8 cellular contexts compared by ENCODE assay signal in genomic region chr7:73682745-73683055, GRCh38. TPM values are rescaled to one million over a fixed set of nuclear protein-coding genes. Genes with fewer than 3 reads are reported as not detected.
DNase-seq lines count a peak whose midpoint lies in the region; ATAC-seq and TF ChIP-seq lines count a peak whose summit lies in the region.

No MANE protein-coding gene starts in this region.

- peak overlapping the region; percentile 91 for H3K9ac ChIP-seq in parathyroid adenoma

- ATAC-seq in GM21381 (IDR thresholded peaks at IDR 0.05; ENCODE audit: unreplicated experiment) (peak; percentile 13), sciatic nerve (no peak)

- no TSS peak for BruUV-seq in OCI-LY7 (replicated peaks; lab: Mats Ljungman, UMichigan)

- H2AFZ ChIP-seq in OCI-LY7 (ENCODE audit: low read length), result peak overlapping the region; percentile 73; the same call in 1 of the 2 replicates
- peak overlapping the region; percentile 86 for H2AFZ ChIP-seq in parathyroid adenoma

- H3K79me2 ChIP-seq in OCI-LY7 (ENCODE audit: insufficient read depth, low read depth, low read length), result peaks cover 65% of the 10 kb centered on the region
- peaks cover 48% of the 10 kb centered on the region for H3K79me2 ChIP-seq in parathyroid adenoma

- DNase-seq in OCI-LY7 (ENCODE audit: low spot score), result no peak
- DNase-seq in epithelial cell of proximal tubule (ENCODE audit: low read depth), result no peak
- no peak for DNase-seq in ureter (ENCODE audit: low spot score)
- no peak for DNase-seq in GM03348 (ENCODE audit: low spot score)
- no peak for DNase-seq in HUDEP-2 (lab: John Stamatoyannopoulos, UW; ENCODE audit: unreplicated experiment in 76 of 76)
- no peak for DNase-seq in sciatic nerve (ENCODE audit: low spot score)

- TF ChIP-seq CTCF in OCI-LY7 (conservative IDR thresholded peaks at IDR 0.05; ENCODE audit: low read length) (no peak), epithelial cell of proximal tubule (conservative IDR thresholded peaks at IDR 0.05; ENCODE audit: low read depth, low read length) (no peak), parathyroid adenoma (IDR thresholded peaks at IDR 0.05) (no peak)

- no peaks in the 10 kb centered on the region for H3K9me2 ChIP-seq in OCI-LY7 (ENCODE audit: insufficient read depth, low read length)

- H4K20me1 ChIP-seq in OCI-LY7 (ENCODE audit: insufficient read depth, low read length), result 0 out of 2 replicates have a peak, but pooled peaks cover 8% of the 10 kb centered on the region

- peak overlapping the region; percentile 85 for H3K4me3 ChIP-seq in OCI-LY7 (ENCODE audit: low read depth, low read length, poor library complexity, severe bottlenecking)
- peak overlapping the region; percentile 82 for H3K4me3 ChIP-seq in epithelial cell of proximal tubule (ENCODE audit: low read depth, low read length)
- peak overlapping the region; percentile 93 for H3K4me3 ChIP-seq in parathyroid adenoma (ENCODE audit: low read depth, low read length)

- H3K27me3 ChIP-seq in parathyroid adenoma (ENCODE audit: control insufficient read depth, insufficient read depth, low read length), result no peaks in the 10 kb centered on the region

- H3K9me3 ChIP-seq in OCI-LY7 (ENCODE audit: low read length) (no peaks in the 10 kb centered on the region), parathyroid adenoma (ENCODE audit: control insufficient read depth, low read length) (no peaks in the 10 kb centered on the region)

- POLR2A ChIA-PET in OCI-LY7 (lab: Charles Lee), result no interaction called here

- CTCF ChIA-PET in OCI-LY7 (lab: Charles Lee; ENCODE audit: unreplicated experiment), result no interaction called here

- intact Hi-C loops in OCI-LY7 (cut with micrococcal nuclease; ENCODE audit: unreplicated experiment), result loop anchor here (1.0 to 2.0 kb wide), 3 partner anchors 14 to 156 kb away; no protein-coding TSS in a partner anchor
- intact Hi-C loops in sciatic nerve (cut with DNase I), result no loop called here

- H3K4me2 ChIP-seq in OCI-LY7 (ENCODE audit: low read length), result peak overlapping the region; percentile 85
- H3K4me2 ChIP-seq in parathyroid adenoma (ENCODE audit: low read length), result peak overlapping the region; percentile 87

- H3K36me3 ChIP-seq in OCI-LY7 (ENCODE audit: insufficient read depth, low read length) (peaks cover 41% of the 10 kb centered on the region), parathyroid adenoma (ENCODE audit: control insufficient read depth, insufficient read depth, low read length) (no peaks in the 10 kb centered on the region)

- H3K4me1 ChIP-seq in OCI-LY7 (ENCODE audit: insufficient read depth, low read length, poor library complexity, severe bottlenecking) (peaks cover 32% of the 10 kb centered on the region), parathyroid adenoma (peaks cover 15% of the 10 kb centered on the region)

- H3K27ac ChIP-seq in OCI-LY7 (ENCODE audit: low read depth, low read length, poor library complexity, severe bottlenecking), result peak overlapping the region; percentile 35
- peak overlapping the region; percentile 94 for H3K27ac ChIP-seq in parathyroid adenoma

RNA-seq across cellular contexts. Expression of gene DNAJC30, which starts 0.6 kb away (rescaled TPM):
- 4.0 and 5.9 TPM in 2 replicates for total RNA-seq in OCI-LY7 (2014; rRNA removed; shearing (Covaris generic))
- 11.8 and 13.7 TPM in 2 replicates for total RNA-seq in OCI-LY7 (2022)
- total RNA-seq in epithelial cell of proximal tubule, result 2.7 and 6.1 TPM in 2 replicates
- 16.5 TPM for total RNA-seq in ureter
- 10.5 TPM for total RNA-seq in sciatic nerve

RNA-seq across cellular contexts. Expression of gene BUD23, which starts 0.7 kb away (rescaled TPM):
- 58.1 and 65.0 TPM in 2 replicates for total RNA-seq in OCI-LY7 (2014; rRNA removed; shearing (Covaris generic))
- 75.8 and 91.1 TPM in 2 replicates for total RNA-seq in OCI-LY7 (2022)
- total RNA-seq in epithelial cell of proximal tubule, result 65.2 and 87.1 TPM in 2 replicates
- total RNA-seq in ureter, result 69.6 TPM
- total RNA-seq in sciatic nerve, result 47.4 TPM

RNA-seq across cellular contexts. Expression of gene VPS37D, which starts 15.1 kb away (rescaled TPM):
- total RNA-seq in OCI-LY7 (2014; rRNA removed; shearing (Covaris generic)), result 2.4 and 5.3 TPM in 2 replicates
- 5.2 and 5.3 TPM in 2 replicates for total RNA-seq in OCI-LY7 (2022)
- total RNA-seq in epithelial cell of proximal tubule, result 4.1 and 12.2 TPM in 2 replicates
- 0.86 TPM for total RNA-seq in ureter
- 4.5 TPM for total RNA-seq in sciatic nerve

RNA-seq across cellular contexts. Expression of gene STX1A, which starts 36.8 kb away (rescaled TPM):
- total RNA-seq in OCI-LY7 (2014; rRNA removed; shearing (Covaris generic)), result 5.3 and 11.3 TPM in 2 replicates
- total RNA-seq in OCI-LY7 (2022), result 5.7 TPM in 2 replicates
- 18.0 and 22.4 TPM in 2 replicates for total RNA-seq in epithelial cell of proximal tubule
- total RNA-seq in ureter, result 8.4 TPM
- total RNA-seq in sciatic nerve, result 7.5 TPM

RNA-seq across cellular contexts. Expression of gene ABHD11, which starts 55.9 kb away (rescaled TPM):
- total RNA-seq in OCI-LY7 (2014; rRNA removed; shearing (Covaris generic)), result 25.8 and 27.4 TPM in 2 replicates
- total RNA-seq in OCI-LY7 (2022), result 27.5 and 30.5 TPM in 2 replicates
- total RNA-seq in epithelial cell of proximal tubule, result 52.1 and 53.6 TPM in 2 replicates
- 47.7 TPM for total RNA-seq in ureter
- 10.7 TPM for total RNA-seq in sciatic nerve
